In genomic region chr3:146682176-146682575, GRCh38 we compare ENCODE assay signal across 17 cellular contexts.
DNase-seq lines count a peak whose midpoint lies in the region; ATAC-seq and TF ChIP-seq lines count a peak whose summit lies in the region.
"Had no signal": no experiment of that assay in that cellular context is flagged by ENCODE, and none has a peak within 500 bp of the region (broad histone marks: within the 10 kb centered on the region; RNA-seq: fewer than 3 reads in every experiment).

No MANE protein-coding gene starts in this region.

- ATAC-seq in GM19397 (IDR thresholded peaks at IDR 0.05; ENCODE audit: unreplicated experiment), result no peak
- ATAC-seq in GM18909 (IDR thresholded peaks at IDR 0.05; ENCODE audit: poor library complexity, unreplicated experiment), result no peak
- ATAC-seq: CD8-positive, alpha-beta T cell; natural killer cell treated with Interleukin-12 subunit alpha and Interleukin-12 subunit beta and Interleukin-15 and Interleukin-18, amount 100 ng/mL, for 72 hours; psoas muscle had no signal

- intact Hi-C loops in A673 (cut with micrococcal nuclease; ENCODE audit: unreplicated experiment), result no loop called here

- H3K4me1 ChIP-seq in A673 (ENCODE audit: insufficient read depth, low read length, poor library complexity, severe bottlenecking), result peaks cover 18% of the 10 kb centered on the region
- H3K4me1 ChIP-seq: psoas muscle had no signal

- POLR2A ChIA-PET in A673 (lab: Charles Lee; ENCODE audit: low non-redundant PET), result no interaction called here

- DNase-seq in A673 (ENCODE audit: low spot score) (peak; percentile 61), NCI-H1092 (lab: John Stamatoyannopoulos, UW) (peak; percentile 37), NCI-H748 treated with DMSO at 0.1 percent for 48 hours (lab: John Stamatoyannopoulos, UW) (peak; percentile 51), cerebellar cortex (ENCODE audit: low spot score) (peak; percentile 40), NCI-H2171 treated with DMSO at 0.1 percent for 48 hours (lab: John Stamatoyannopoulos, UW) (no peak), T-helper 9 cell (no peak)
- DNase-seq: activated CD4-positive, alpha-beta T cell treated with anti-CD3 and anti-CD28 coated beads, Interleukin-2, amount 50 U/mL, for 1 hour; activated T-cell treated with anti-CD3 and anti-CD28 coated beads, Interleukin-2, amount 50 U/mL, for 24 hours; CD8-positive, alpha-beta T cell; GDM1; mammary epithelial cell; psoas muscle; SK-N-SH; stimulated activated naive CD4-positive, alpha-beta T cell treated with Interleukin-2 at 50 U/mL for 16 hours had no signal

- H3K9me3 ChIP-seq in A673 (ENCODE audit: low read depth, low read length, poor library complexity, severe bottlenecking), result no peaks in the 10 kb centered on the region
- H3K9me3 ChIP-seq: psoas muscle, SK-N-SH had no signal

- BruUV-seq in A673 (replicated peaks; lab: Mats Ljungman, UMichigan), result no TSS peak

- H3K36me3 ChIP-seq in A673 (ENCODE audit: insufficient read depth, low read length, poor library complexity, severe bottlenecking), result no peaks in the 10 kb centered on the region

- no peak for TF ChIP-seq CTCF in A673 (conservative IDR thresholded peaks at IDR 0.05; ENCODE audit: low read depth, low read length)

- H3K27me3 ChIP-seq in A673 (replicated peaks; ENCODE audit: insufficient read depth, low read depth, low read length, poor library complexity), result no peaks in the 10 kb centered on the region

- H3K4me3 ChIP-seq in A673 (ENCODE audit: low read depth, low read length, poor library complexity, severe bottlenecking), result no peak overlapping the region
- H3K4me3 ChIP-seq: psoas muscle had no signal

- CTCF ChIA-PET in A673 (lab: Charles Lee), result no interaction called here

- no peak overlapping the region for H3K27ac ChIP-seq in A673 (ENCODE audit: low read depth, low read length, poor library complexity, severe bottlenecking)
- H3K27ac ChIP-seq: psoas muscle had no signal

Comparison
In these comparisons a context has a peak if more than half of its experiments do, and no peak if none do; other contexts are left out.
1. DNase-seq: peak in A673 (single experiment), NCI-H1092 (single experiment), NCI-H748 treated with DMSO at 0.1 percent for 48 hours (single experiment) and cerebellar cortex (single experiment); none in NCI-H2171 treated with DMSO at 0.1 percent for 48 hours (single experiment) and T-helper 9 cell (single experiment).